In genomic region chr3:52122491-52122890, GRCh38 we compare ENCODE assay signal across 1 cellular context.
TF ChIP-seq lines count a peak whose summit lies in the region.

No MANE protein-coding gene starts in this region.

TF ChIP-seq in GM12878, 131 proteins besides CTCF, POLR2A, EP300 and RAD21 (continued from another document):
- no peak for TF ChIP-seq RELB (IDR thresholded peaks at IDR 0.05; ENCODE audit: low read depth)
- TF ChIP-seq HDGF (IDR thresholded peaks at IDR 0.05) = no peak
- no peak for TF ChIP-seq PBX3 (IDR thresholded peaks at IDR 0.05; ENCODE audit: insufficient replicate concordance, low read depth, low read length)
- no peak for TF ChIP-seq ATF3 (IDR thresholded peaks at IDR 0.05; ENCODE audit: borderline replicate concordance, extremely low read depth, low read depth, low read length)
- no peak for TF ChIP-seq PAX5 (IDR thresholded peaks at IDR 0.05; ENCODE audit: borderline replicate concordance, low read depth, low read length)
- TF ChIP-seq BCL11A (IDR thresholded peaks at IDR 0.05; ENCODE audit: low read depth, low read length) = no peak
- no peak for TF ChIP-seq SMARCA5 (IDR thresholded peaks at IDR 0.05)
- no peak for TF ChIP-seq SPI1 (IDR thresholded peaks at IDR 0.05; ENCODE audit: borderline replicate concordance, insufficient read depth, low read depth, low read length)
- no peak for TF ChIP-seq ZBTB40 (IDR thresholded peaks at IDR 0.05; ENCODE audit: borderline replicate concordance)
- no peak for TF ChIP-seq DPF2 (IDR thresholded peaks at IDR 0.05)
- no peak for TF ChIP-seq MEF2B (IDR thresholded peaks at IDR 0.05; ENCODE audit: partially characterized antibody, poor library complexity, severe bottlenecking)
- no peak for TF ChIP-seq HCFC1 (IDR thresholded peaks at IDR 0.05; ENCODE audit: low read length)
- TF ChIP-seq SKIL (IDR thresholded peaks at IDR 0.05; ENCODE audit: low read depth, poor library complexity, severe bottlenecking) = no peak
TF ChIP-seq in GM12878: peak in this region for 0.
